ENCODE assay signal across 1 cellular context in the genomic region with DNA sequence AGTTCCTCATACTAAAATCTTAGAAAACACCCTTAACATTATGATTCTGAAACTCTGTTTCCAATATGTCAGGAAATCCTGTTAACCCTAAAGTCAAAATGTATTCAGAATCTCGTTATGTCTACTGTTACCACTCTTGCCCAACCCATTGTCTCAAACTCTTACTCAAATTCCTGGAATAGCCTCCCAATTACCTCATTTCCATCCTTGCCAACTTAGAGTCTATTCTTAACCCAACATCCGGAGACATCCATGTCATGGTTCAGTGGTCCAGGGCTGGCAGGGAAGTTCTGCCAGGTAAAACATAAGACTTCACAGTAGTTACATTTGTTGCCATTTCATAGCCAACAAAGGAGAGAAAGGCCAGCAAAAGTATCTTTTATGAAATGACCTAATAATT.
TF ChIP-seq lines count a peak whose summit lies in the region.

No MANE protein-coding gene starts in this region.

TF ChIP-seq in HepG2, 621 proteins besides CTCF, POLR2A, EP300 and RAD21 (continued from another document):
- TF ChIP-seq, protein P1, sequence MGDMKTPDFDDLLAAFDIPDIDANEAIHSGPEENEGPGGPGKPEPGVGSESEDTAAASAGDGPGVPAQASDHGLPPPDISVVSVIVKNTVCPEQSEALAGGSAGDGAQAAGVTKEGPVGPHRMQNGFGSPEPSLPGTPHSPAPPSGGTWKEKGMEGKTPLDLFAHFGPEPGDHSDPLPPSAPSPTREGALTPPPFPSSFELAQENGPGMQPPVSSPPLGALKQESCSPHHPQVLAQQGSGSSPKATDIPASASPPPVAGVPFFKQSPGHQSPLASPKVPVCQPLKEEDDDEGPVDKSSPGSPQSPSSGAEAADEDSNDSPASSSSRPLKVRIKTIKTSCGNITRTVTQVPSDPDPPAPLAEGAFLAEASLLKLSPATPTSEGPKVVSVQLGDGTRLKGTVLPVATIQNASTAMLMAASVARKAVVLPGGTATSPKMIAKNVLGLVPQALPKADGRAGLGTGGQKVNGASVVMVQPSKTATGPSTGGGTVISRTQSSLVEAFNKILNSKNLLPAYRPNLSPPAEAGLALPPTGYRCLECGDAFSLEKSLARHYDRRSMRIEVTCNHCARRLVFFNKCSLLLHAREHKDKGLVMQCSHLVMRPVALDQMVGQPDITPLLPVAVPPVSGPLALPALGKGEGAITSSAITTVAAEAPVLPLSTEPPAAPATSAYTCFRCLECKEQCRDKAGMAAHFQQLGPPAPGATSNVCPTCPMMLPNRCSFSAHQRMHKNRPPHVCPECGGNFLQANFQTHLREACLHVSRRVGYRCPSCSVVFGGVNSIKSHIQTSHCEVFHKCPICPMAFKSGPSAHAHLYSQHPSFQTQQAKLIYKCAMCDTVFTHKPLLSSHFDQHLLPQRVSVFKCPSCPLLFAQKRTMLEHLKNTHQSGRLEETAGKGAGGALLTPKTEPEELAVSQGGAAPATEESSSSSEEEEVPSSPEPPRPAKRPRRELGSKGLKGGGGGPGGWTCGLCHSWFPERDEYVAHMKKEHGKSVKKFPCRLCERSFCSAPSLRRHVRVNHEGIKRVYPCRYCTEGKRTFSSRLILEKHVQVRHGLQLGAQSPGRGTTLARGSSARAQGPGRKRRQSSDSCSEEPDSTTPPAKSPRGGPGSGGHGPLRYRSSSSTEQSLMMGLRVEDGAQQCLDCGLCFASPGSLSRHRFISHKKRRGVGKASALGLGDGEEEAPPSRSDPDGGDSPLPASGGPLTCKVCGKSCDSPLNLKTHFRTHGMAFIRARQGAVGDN (CRISPR knock-in tag; IDR thresholded peaks at IDR 0.05): no peak
- no peak for TF ChIP-seq PLRG1 (conservative IDR thresholded peaks at IDR 0.05)
- no peak for TF ChIP-seq U2AF2 (IDR thresholded peaks at IDR 0.05; ENCODE audit: low read depth, low read length)
- TF ChIP-seq KMT2A (CRISPR knock-in tag; IDR thresholded peaks at IDR 0.05): no peak
- no peak for TF ChIP-seq MTA3 (CRISPR knock-in tag; IDR thresholded peaks at IDR 0.05)
- TF ChIP-seq SMARCE1 (IDR thresholded peaks at IDR 0.05; ENCODE audit: borderline replicate concordance): no peak
- TF ChIP-seq RORA (CRISPR knock-in tag; IDR thresholded peaks at IDR 0.05): no peak
